32 cellular contexts compared by ENCODE assay signal in the genomic region with DNA sequence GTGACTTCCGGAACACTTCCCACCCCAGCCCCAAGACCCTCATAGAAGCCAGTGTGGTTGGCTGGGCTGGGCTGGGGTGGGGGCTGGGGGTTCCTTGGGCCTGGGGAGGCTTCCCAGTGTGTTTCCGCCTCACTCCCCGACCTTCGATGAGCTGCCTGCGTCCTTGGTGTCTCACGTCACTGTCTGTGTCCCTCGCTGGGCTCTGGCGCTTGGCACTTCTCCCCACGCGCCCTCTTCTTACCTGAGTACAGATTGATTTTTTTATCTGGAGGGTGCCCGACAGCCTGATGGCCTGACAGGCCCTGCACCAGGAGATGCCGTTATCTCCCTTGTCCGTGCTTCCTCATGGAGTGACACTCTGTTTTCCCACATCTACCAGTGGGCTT. TPM values are rescaled to one million over a fixed set of nuclear protein-coding genes. Genes with fewer than 3 reads are reported as not detected.
"Had no signal": no experiment of that assay in that cellular context is flagged by ENCODE, and none has a peak within 500 bp of the region (broad histone marks: within the 10 kb centered on the region; RNA-seq: fewer than 3 reads in every experiment).

No MANE protein-coding gene starts in this region.

- H3K27me3 Mint-ChIP-seq: activated T-helper 17 cell treated with anti-CD3 and anti-CD28 coated beads, Interleukin-2, amount 50 U/mL, for 72 hours had no signal

- DNase-seq: activated B cell treated with CpG ODN at 0.5 μM for 24 hours; activated CD4-positive, alpha-beta memory T cell treated with anti-CD3 and anti-CD28 coated beads for 36 hours; activated CD4-positive, alpha-beta T cell treated with anti-CD3 and anti-CD28 coated beads for 1 hour; activated CD4-positive, alpha-beta T cell treated with anti-CD3 and anti-CD28 coated beads, Interleukin-2, amount 10 ng/mL, durations not matched to agents 7 days and 5 days; activated CD8-positive, alpha-beta memory T cell treated with anti-CD3 and anti-CD28 coated beads for 24 hours; activated gamma-delta T cell; activated naive CD4-positive, alpha-beta T cell treated with anti-CD3 and anti-CD28 coated beads for 36 hours; activated naive CD8-positive, alpha-beta T cell treated with anti-CD3 and anti-CD28 coated beads for 36 hours; activated T-cell treated with anti-CD3 and anti-CD28 coated beads, Interleukin-2, amount 50 U/mL, for 4 hours; anterior cingulate cortex; cerebellar nuclear complex; Karpas-422; NCI-H1105 treated with DMSO at 0.1 percent for 48 hours; NCI-H1436 treated with DMSO at 0.1 percent for 48 hours; NCI-H187 treated with DMSO at 0.1 percent for 48 hours; NCI-H2081 treated with DMSO at 0.1 percent for 48 hours; NCI-H526; NCI-H774; OCI-M1; Right ventricle myocardium superior; RPMI8226; SW 1271; T-helper 9 cell had no signal

- H3K4me3 Mint-ChIP-seq: activated B cell treated with CpG ODN at 0.5 μM for 24 hours; activated CD4-positive, alpha-beta memory T cell treated with anti-CD3 and anti-CD28 coated beads for 36 hours; activated CD4-positive, alpha-beta T cell treated with anti-CD3 and anti-CD28 coated beads, Interleukin-2, amount 10 ng/mL, durations not matched to agents 7 days and 5 days; activated naive CD4-positive, alpha-beta T cell treated with anti-CD3 and anti-CD28 coated beads for 36 hours; activated naive CD8-positive, alpha-beta T cell treated with anti-CD3 and anti-CD28 coated beads for 36 hours; activated T-cell treated with anti-CD3 and anti-CD28 coated beads, Interleukin-2, amount 50 U/mL, for 4 hours; activated T-helper 17 cell treated with anti-CD3 and anti-CD28 coated beads, Interleukin-2, amount 50 U/mL, for 72 hours; T-helper 1 cell treated with Interleukin-12 subunit alpha and Interleukin-12 subunit beta and Interleukin-4 antibody, amounts not matched to agents 30 μg/mL and 1 μg/mL, for 36 hours had no signal

- ATAC-seq: activated T-cell treated with anti-CD3 and anti-CD28 coated beads, Interleukin-2, amount 50 U/mL, for 4 hours; activated T-helper 17 cell treated with anti-CD3 and anti-CD28 coated beads, Interleukin-2, amount 50 U/mL, for 72 hours; K562; Panc1; SK-N-SH treated with all-trans-retinoic acid at 6 μM for 48 hours had no signal

- H3K27ac ChIP-seq: SJSA1 had no signal

- H3K9me3 Mint-ChIP-seq: activated B cell treated with CpG ODN at 0.5 μM for 24 hours; activated CD4-positive, alpha-beta memory T cell treated with anti-CD3 and anti-CD28 coated beads for 36 hours; activated CD4-positive, alpha-beta T cell treated with anti-CD3 and anti-CD28 coated beads, Interleukin-2, amount 10 ng/mL, durations not matched to agents 7 days and 5 days; activated naive CD4-positive, alpha-beta T cell treated with anti-CD3 and anti-CD28 coated beads for 36 hours; activated naive CD8-positive, alpha-beta T cell treated with anti-CD3 and anti-CD28 coated beads for 36 hours; activated T-cell treated with anti-CD3 and anti-CD28 coated beads, Interleukin-2, amount 50 U/mL, for 4 hours; activated T-helper 17 cell treated with anti-CD3 and anti-CD28 coated beads, Interleukin-2, amount 50 U/mL, for 72 hours; T-helper 1 cell treated with Interleukin-12 subunit alpha and Interleukin-12 subunit beta and Interleukin-4 antibody, amounts not matched to agents 30 μg/mL and 1 μg/mL, for 36 hours had no signal

- H3K4me3 ChIP-seq: K562, SJSA1 had no signal

- H3K27ac Mint-ChIP-seq: activated B cell treated with CpG ODN at 0.5 μM for 24 hours; activated CD4-positive, alpha-beta memory T cell treated with anti-CD3 and anti-CD28 coated beads for 36 hours; activated CD4-positive, alpha-beta T cell treated with anti-CD3 and anti-CD28 coated beads, Interleukin-2, amount 10 ng/mL, durations not matched to agents 7 days and 5 days; activated naive CD4-positive, alpha-beta T cell treated with anti-CD3 and anti-CD28 coated beads for 36 hours; activated naive CD8-positive, alpha-beta T cell treated with anti-CD3 and anti-CD28 coated beads for 36 hours; activated T-helper 17 cell treated with anti-CD3 and anti-CD28 coated beads, Interleukin-2, amount 50 U/mL, for 72 hours; T-helper 1 cell treated with Interleukin-12 subunit alpha and Interleukin-12 subunit beta and Interleukin-4 antibody, amounts not matched to agents 30 μg/mL and 1 μg/mL, for 36 hours had no signal

- FAIRE-seq: K562 had no signal

- H3K4me1 Mint-ChIP-seq: activated T-helper 17 cell treated with anti-CD3 and anti-CD28 coated beads, Interleukin-2, amount 50 U/mL, for 72 hours had no signal

RNA-seq across cellular contexts. Expression of a gene that starts 7.6 kb away (rescaled TPM):
- total RNA-seq: activated CD4-positive, alpha-beta memory T cell treated with anti-CD3 and anti-CD28 coated beads for 36 hours; activated CD4-positive, alpha-beta T cell treated with anti-CD3 and anti-CD28 coated beads, Interleukin-2, amount 10 ng/mL, durations not matched to agents 7 days and 5 days; activated naive CD8-positive, alpha-beta T cell treated with anti-CD3 and anti-CD28 coated beads for 36 hours; cardiac septum; NCI-H460; Right ventricle myocardium superior; SJSA1 had no signal

RNA-seq across cellular contexts. Expression of a gene that starts 28.7 kb away (rescaled TPM):
- total RNA-seq: activated B cell treated with CpG ODN at 0.5 μM for 24 hours; activated CD4-positive, alpha-beta memory T cell treated with anti-CD3 and anti-CD28 coated beads for 36 hours; activated CD4-positive, alpha-beta T cell treated with anti-CD3 and anti-CD28 coated beads, Interleukin-2, amount 10 ng/mL, durations not matched to agents 7 days and 5 days; activated naive CD4-positive, alpha-beta T cell treated with anti-CD3 and anti-CD28 coated beads for 36 hours; activated naive CD8-positive, alpha-beta T cell treated with anti-CD3 and anti-CD28 coated beads for 36 hours; activated T-cell treated with anti-CD3 and anti-CD28 coated beads, Interleukin-2, amount 50 U/mL, for 4 hours; activated T-helper 17 cell treated with anti-CD3 and anti-CD28 coated beads, Interleukin-2, amount 50 U/mL, for 72 hours; cardiac septum; K562; NCI-H460; Right ventricle myocardium superior; SJSA1 had no signal
- polyA plus RNA-seq: adipose tissue, K562 had no signal
